In the genomic region with DNA sequence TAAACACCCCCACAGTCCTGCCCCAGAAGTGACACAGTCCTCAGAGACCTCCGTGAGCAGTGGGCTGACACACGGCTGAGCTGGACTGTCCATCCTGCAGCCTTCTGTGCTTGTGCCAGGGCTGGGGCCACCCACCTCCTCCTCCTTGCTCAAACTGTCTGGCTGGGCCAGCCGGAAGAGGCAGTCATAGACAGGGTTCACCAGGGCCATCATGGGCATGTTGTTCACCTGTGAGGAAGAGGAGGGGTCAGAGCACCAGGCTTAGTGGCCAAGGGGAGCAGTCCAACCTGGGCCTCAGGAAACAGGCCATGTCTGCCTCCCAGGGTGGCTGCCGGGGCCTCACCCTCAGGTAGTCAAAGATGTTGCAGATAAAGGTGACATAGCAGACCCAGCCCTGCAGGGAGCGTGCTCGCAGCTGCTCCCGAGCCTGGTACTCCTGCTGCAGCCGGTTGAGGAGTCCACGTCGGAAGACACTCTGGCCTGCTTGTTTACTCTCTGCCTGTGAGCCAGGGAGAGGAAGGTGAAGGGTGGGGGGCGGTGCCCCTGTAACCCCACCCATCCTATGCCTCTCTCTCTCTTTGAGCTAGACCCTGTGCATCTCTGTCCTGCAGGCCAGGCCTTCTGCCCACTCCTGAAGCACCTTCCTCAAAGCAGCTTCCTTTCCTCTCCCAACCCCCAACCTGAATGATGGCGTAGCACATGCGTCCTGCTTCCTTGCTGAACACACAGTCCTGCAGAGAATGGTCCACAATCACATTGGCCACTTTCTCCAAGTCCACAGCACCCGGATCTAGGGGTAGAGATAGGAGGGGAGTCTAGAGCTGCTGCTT, we compare ENCODE assay signal across 11 cellular contexts. TPM values are rescaled to one million over a fixed set of nuclear protein-coding genes. Genes with fewer than 3 reads are reported as not detected.
DNase-seq lines count a peak whose midpoint lies in the region; ATAC-seq and TF ChIP-seq lines count a peak whose summit lies in the region.
"Had no signal": no experiment of that assay in that cellular context is flagged by ENCODE, and none has a peak within 500 bp of the region (broad histone marks: within the 10 kb centered on the region; RNA-seq: fewer than 3 reads in every experiment).

No MANE protein-coding gene starts in this region.

- H3K27ac Mint-ChIP-seq in HFFc6: no peak overlapping the region
- no peak overlapping the region for H3K27ac Mint-ChIP-seq in T-helper 17 cell
- H3K27ac Mint-ChIP-seq in T-helper 2 cell treated with Interferon-gamma antibody and Interleukin-4, amounts not matched to agents 5 μg/mL and 100 μg/mL, for 36 hours: no peak overlapping the region

- H3K27me3 Mint-ChIP-seq in HFFc6 (ENCODE audit: insufficient read depth) (no peaks in the 10 kb centered on the region), T-helper 17 cell (no peaks in the 10 kb centered on the region)
- H3K27me3 Mint-ChIP-seq in T-helper 2 cell treated with Interferon-gamma antibody and Interleukin-4, amounts not matched to agents 5 μg/mL and 100 μg/mL, for 36 hours (ENCODE audit: low read depth): no peaks in the 10 kb centered on the region

- TF ChIP-seq POLR2A in suprapubic skin (IDR thresholded peaks at IDR 0.05): no peak

- WGBS in suprapubic skin: 48% methylated on average over 8 of the region's 14 CpGs

- no peaks in the 10 kb centered on the region for H3K9me3 Mint-ChIP-seq in HFFc6
- no peaks in the 10 kb centered on the region for H3K9me3 Mint-ChIP-seq in T-helper 2 cell treated with Interferon-gamma antibody and Interleukin-4, amounts not matched to agents 5 μg/mL and 100 μg/mL, for 36 hours

- H3K9me3 ChIP-seq in T-helper 17 cell (ENCODE audit: control insufficient read depth, low read length, poor library complexity, severe bottlenecking) (no peaks in the 10 kb centered on the region), suprapubic skin (no peaks in the 10 kb centered on the region)
- H3K9me3 ChIP-seq: esophagus squamous epithelium had no signal

- no peak overlapping the region for H3K4me3 ChIP-seq in suprapubic skin
- H3K4me3 ChIP-seq: esophagus squamous epithelium had no signal

- H3K36me3 ChIP-seq in suprapubic skin: peaks cover 27% of the 10 kb centered on the region

- TF ChIP-seq EP300 in suprapubic skin (IDR thresholded peaks at IDR 0.05): no peak

- peaks cover 48% of the 10 kb centered on the region for H3K4me1 ChIP-seq in suprapubic skin

- ATAC-seq in T-helper 17 cell: no peak

- H3K4me3 Mint-ChIP-seq in HFFc6 (no peak overlapping the region), T-helper 17 cell (no peak overlapping the region)
- H3K4me3 Mint-ChIP-seq in T-helper 2 cell treated with Interferon-gamma antibody and Interleukin-4, amounts not matched to agents 5 μg/mL and 100 μg/mL, for 36 hours: no peak overlapping the region

- H3K4me1 Mint-ChIP-seq in HFFc6 (ENCODE audit: low read depth) (peaks cover 27% of the 10 kb centered on the region), T-helper 17 cell (peaks cover 15% of the 10 kb centered on the region)
- peaks cover 25% of the 10 kb centered on the region for H3K4me1 Mint-ChIP-seq in T-helper 2 cell treated with Interferon-gamma antibody and Interleukin-4, amounts not matched to agents 5 μg/mL and 100 μg/mL, for 36 hours (ENCODE audit: low read depth)

- H3K36me3 Mint-ChIP-seq in HFFc6 (ENCODE audit: low read depth) (peaks cover 7% of the 10 kb centered on the region; the same call in 1 of the 2 replicates), T-helper 17 cell (ENCODE audit: low read depth) (no peaks in the 10 kb centered on the region)
- H3K36me3 Mint-ChIP-seq in T-helper 2 cell treated with Interferon-gamma antibody and Interleukin-4, amounts not matched to agents 5 μg/mL and 100 μg/mL, for 36 hours (ENCODE audit: low read depth): peaks cover 28% of the 10 kb centered on the region

- DNase-seq in DMS53 (lab: John Stamatoyannopoulos, UW): peak; percentile 94
- DNase-seq in HFFc6: no peak
- peak; percentile 82 for DNase-seq in SHP77 treated with DMSO at 0.1 percent for 48 hours (lab: John Stamatoyannopoulos, UW)
- DNase-seq in T-helper 17 cell: no peak
- DNase-seq in T-helper 2 cell treated with Interferon-gamma antibody and Interleukin-4, amounts not matched to agents 5 μg/mL and 100 μg/mL, for 36 hours (ENCODE audit: low spot score): no peak
- no peak for DNase-seq in suprapubic skin (ENCODE audit: low spot score in 2 of 2)
- DNase-seq in C1 segment of cervical spinal cord (lab: John Stamatoyannopoulos, UW): no peak
- DNase-seq: activated CD4-positive, CD25-positive, alpha-beta regulatory T cell treated with anti-CD3 and anti-CD28 coated beads, Interleukin-2, amount 50 U/mL, for 72 hours; EL; esophagus squamous epithelium had no signal

- H3K27ac ChIP-seq in layer of hippocampus (ENCODE audit: low read depth, low read length) (peak overlapping the region; percentile 52), suprapubic skin (no peak overlapping the region)
- H3K27ac ChIP-seq: esophagus squamous epithelium had no signal

- H3K27me3 ChIP-seq in layer of hippocampus (ENCODE audit: control insufficient read depth, insufficient read depth, low read length) (no peaks in the 10 kb centered on the region), suprapubic skin (no peaks in the 10 kb centered on the region)
- H3K27me3 ChIP-seq: esophagus squamous epithelium had no signal

- TF ChIP-seq CTCF in HFFc6 (IDR thresholded peaks at IDR 0.05): peak; percentile 21; the same call in 1 of the 2 replicates
- TF ChIP-seq CTCF in suprapubic skin (IDR thresholded peaks at IDR 0.05): no peak

RNA-seq across cellular contexts. Expression of gene MIF4GD, which starts 3.4 kb away (rescaled TPM):
- 10 to 100 TPM in 3 of 6 experiments, 1 to 10 TPM in 3; 8.8 to 10.8 (median 10.0) TPM for total RNA-seq in HFFc6 (2021; fragmentation: NEBNext Ultra II Directional; extraction: Animal tissue kit (Norgen Biotek cat#: 25700))
- total RNA-seq in T-helper 17 cell (10 to 100 TPM; 27.0 to 35.0 TPM), suprapubic skin (10 to 100 TPM; 24.2 to 44.1 (median 30.6) TPM)

RNA-seq across cellular contexts. Expression of gene MRPS7, which starts 5.9 kb away (rescaled TPM):
- 10 to 100 TPM; 58.2 to 64.7 (median 60.2) TPM for total RNA-seq in HFFc6 (2021; fragmentation: NEBNext Ultra II Directional; extraction: Animal tissue kit (Norgen Biotek cat#: 25700))
- total RNA-seq in T-helper 17 cell (10 to 100 TPM; 33.9 to 35.6 TPM), suprapubic skin (10 to 100 TPM; 19.2 to 36.4 (median 29.0) TPM)

RNA-seq across cellular contexts. Expression of gene GGA3, which starts 6.2 kb away (rescaled TPM):
- 10 to 100 TPM; 23.2 to 26.5 (median 24.2) TPM for total RNA-seq in HFFc6 (2021; fragmentation: NEBNext Ultra II Directional; extraction: Animal tissue kit (Norgen Biotek cat#: 25700))
- total RNA-seq in T-helper 17 cell (10 to 100 TPM; 85.4 to 89.1 TPM), suprapubic skin (10 to 100 TPM; 27.0 to 68.8 (median 35.3) TPM)

RNA-seq across cellular contexts. Expression of gene SLC25A19, which starts 21.6 kb away (rescaled TPM):
- total RNA-seq in HFFc6 (2021; fragmentation: NEBNext Ultra II Directional; extraction: Animal tissue kit (Norgen Biotek cat#: 25700)): 10 to 100 TPM in 1 of 6 experiments, 1 to 10 TPM in 5; 5.7 to 14.6 (median 7.1) TPM
- 10 to 100 TPM; 13.7 to 15.1 TPM for total RNA-seq in T-helper 17 cell
- 10 to 100 TPM in 2 of 4 donors, 1 to 10 TPM in 2; 6.1 to 14.4 (median 10.1) TPM for total RNA-seq in suprapubic skin

Comparison
In these comparisons a context has a peak if more than half of its experiments do, and no peak if none do; other contexts are left out.
1. DNase-seq: peak in DMS53 (single experiment) and SHP77 treated with DMSO at 0.1 percent for 48 hours (single experiment); none in HFFc6 (single experiment), T-helper 17 cell (0 of 3), T-helper 2 cell treated with Interferon-gamma antibody and Interleukin-4, amounts not matched to agents 5 μg/mL and 100 μg/mL, for 36 hours (single experiment), suprapubic skin (0 of 2) and C1 segment of cervical spinal cord (0 of 14).